2 cellular contexts compared by ENCODE assay signal in genomic region chr7:30322656-30323355, GRCh38.
TF ChIP-seq lines count a peak whose summit lies in the region.

No MANE protein-coding gene starts in this region.

TF ChIP-seq in SK-N-SH treated with all-trans-retinoic acid at 6 μM for 48 hours, 23 proteins besides CTCF, POLR2A, EP300 and RAD21 (continued from another document):
- TF ChIP-seq POU6F1 (CRISPR knock-in tag; IDR thresholded peaks at IDR 0.05; ENCODE audit: borderline replicate concordance, low read depth) (no peak), CSRNP3 (CRISPR knock-in tag; IDR thresholded peaks at IDR 0.05) (no peak), ZFP30 (CRISPR knock-in tag; IDR thresholded peaks at IDR 0.05) (no peak), ZNF565 (CRISPR knock-in tag; conservative IDR thresholded peaks at IDR 0.05; ENCODE audit: low read depth) (no peak), TSHZ2 (CRISPR knock-in tag; IDR thresholded peaks at IDR 0.05) (no peak), CSDC2 (CRISPR knock-in tag; IDR thresholded peaks at IDR 0.05) (no peak), RARB (CRISPR knock-in tag; IDR thresholded peaks at IDR 0.05) (no peak), ZC3H10 (CRISPR knock-in tag; IDR thresholded peaks at IDR 0.05) (no peak), TOX (CRISPR knock-in tag; IDR thresholded peaks at IDR 0.05; ENCODE audit: borderline replicate concordance) (no peak), ZNF8 (CRISPR knock-in tag; IDR thresholded peaks at IDR 0.05) (no peak), SNAI2 (CRISPR knock-in tag; IDR thresholded peaks at IDR 0.05) (no peak), BACH2 (CRISPR knock-in tag; IDR thresholded peaks at IDR 0.05; ENCODE audit: borderline replicate concordance) (no peak)

TF ChIP-seq in SK-N-SH, 30 proteins besides CTCF, POLR2A, EP300 and RAD21 (continued from another document):
- TF ChIP-seq IRF3 (IDR thresholded peaks at IDR 0.05; ENCODE audit: low read depth, low read length) (no peak), JUND (IDR thresholded peaks at IDR 0.05) (no peak), REST (IDR thresholded peaks at IDR 0.05; ENCODE audit: low read depth, low read length) (no peak), TEAD4 (IDR thresholded peaks at IDR 0.05; ENCODE audit: borderline replicate concordance, insufficient read depth) (no peak), POLR2AphosphoS5 (IDR thresholded peaks at IDR 0.05; ENCODE audit: low read depth, low read length) (no peak), FOXJ3 (CRISPR knock-in tag; IDR thresholded peaks at IDR 0.05) (no peak), FOXM1 (IDR thresholded peaks at IDR 0.05; ENCODE audit: low read depth) (no peak), USF1 (IDR thresholded peaks at IDR 0.05; ENCODE audit: borderline replicate concordance, low read depth) (no peak), PBX3 (IDR thresholded peaks at IDR 0.05) (no peak)
